29 cellular contexts compared by ENCODE assay signal in the genomic region with DNA sequence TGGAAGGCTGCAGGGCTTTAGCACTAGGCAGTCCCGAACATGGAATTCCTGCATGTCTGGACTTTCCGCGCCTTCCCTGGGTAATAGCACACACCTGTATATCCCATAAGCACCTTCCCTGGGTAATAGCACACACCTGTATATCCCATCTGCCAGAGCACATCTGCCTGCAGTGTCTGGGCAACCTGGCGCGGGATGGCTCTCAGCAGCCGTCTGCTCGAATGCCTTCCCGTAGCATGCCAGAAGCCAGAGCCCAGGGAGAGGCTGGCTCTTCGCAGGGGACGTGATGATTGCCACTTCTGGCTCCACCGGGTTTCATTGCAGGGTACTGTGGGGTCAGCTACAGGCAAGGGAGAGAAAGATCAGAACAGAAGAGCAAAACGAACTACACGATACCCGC. TPM values are rescaled to one million over a fixed set of nuclear protein-coding genes. Genes with fewer than 3 reads are reported as not detected.
DNase-seq lines count a peak whose midpoint lies in the region; FAIRE-seq and TF ChIP-seq lines count a peak whose summit lies in the region.
"Had no signal": no experiment of that assay in that cellular context is flagged by ENCODE, and none has a peak within 500 bp of the region (broad histone marks: within the 10 kb centered on the region; RNA-seq: fewer than 3 reads in every experiment).

No MANE protein-coding gene starts in this region.

- H3K27ac ChIP-seq in left ventricle myocardium inferior (replicated peaks) (peak overlapping the region; percentile 73), prostate gland (peak overlapping the region; percentile 46 to 72)
- H3K27ac ChIP-seq: gastroesophageal sphincter, GM23248, neutrophil, sigmoid colon, tibial artery had no signal

- WGBS in prostate gland = 68% methylated on average over 14 of the region's 14 CpGs

- DNase-seq in NCI-H2171 treated with DMSO at 0.1 percent for 48 hours (lab: John Stamatoyannopoulos, UW) (peak; percentile 96), SHP77 treated with DMSO at 0.1 percent for 48 hours (lab: John Stamatoyannopoulos, UW) (peak; percentile 31), left ventricle myocardium inferior (peak; percentile 47), prostate gland (ENCODE audit: low spot score) (no peak), D721Med (ENCODE audit: insufficient read length, low spot score) (no peak), middle frontal gyrus (ENCODE audit: extremely low spot score, low spot score) (no peak)
- no peak for DNase-seq in effector CD8-positive, alpha-beta T cell (lab: John Stamatoyannopoulos, UW)
- DNase-seq: activated CD4-positive, alpha-beta T cell treated with anti-CD3 and anti-CD28 coated beads, Interleukin-2, amount 10 ng/mL, durations not matched to agents 7 days and 5 days; activated CD8-positive, alpha-beta memory T cell treated with anti-CD3 and anti-CD28 coated beads, Interleukin-2, amount 10 ng/mL, durations not matched to agents 7 days and 5 days; activated T-cell treated with anti-CD3 and anti-CD28 coated beads, Interleukin-2, amount 50 U/mL, for 48 hours; body of pancreas; Calu3; GM23248; hypothalamus; IMR-90; mesendoderm; NCI-H1436 treated with DMSO at 0.1 percent for 48 hours; NCI-H2081 treated with DMSO at 0.1 percent for 48 hours; NCI-H774; sigmoid colon; stimulated activated CD4-positive, alpha-beta T cell treated with anti-CD3 and anti-CD28 coated beads, Interleukin-12 subunit alpha, Interleukin-12 subunit beta, amount 100 ng/mL, for 4 hours; stimulated activated CD4-positive, alpha-beta T cell treated with anti-CD3 and anti-CD28 coated beads, Interleukin-4, amount 100 ng/mL, for 1 hour; T1000; tibial artery had no signal

- H3K4me1 ChIP-seq in left ventricle myocardium inferior (peaks cover 62% of the 10 kb centered on the region), prostate gland (replicated peaks) (peaks cover 4% of the 10 kb centered on the region)
- H3K4me1 ChIP-seq: gastroesophageal sphincter, sigmoid colon, tibial artery had no signal

- intact Hi-C loops in left ventricle myocardium inferior (cut with micrococcal nuclease) = no loop called here
- intact Hi-C loops in prostate gland (cut with DNase I) = no loop called here

- TF ChIP-seq POLR2A in prostate gland (IDR thresholded peaks at IDR 0.05) = no peak

- FAIRE-seq in D721Med (lab: Jason Lieb, UNC) = no peak

- no peak overlapping the region for H3K4me3 ChIP-seq in left ventricle myocardium inferior
- H3K4me3 ChIP-seq in prostate gland = no peak overlapping the region
- H3K4me3 ChIP-seq: body of pancreas, gastroesophageal sphincter, GM23248, sigmoid colon, tibial artery had no signal

- no peak for TF ChIP-seq CTCF in left ventricle myocardium inferior (IDR thresholded peaks at IDR 0.05; ENCODE audit: borderline replicate concordance)
- TF ChIP-seq CTCF in prostate gland (IDR thresholded peaks at IDR 0.05) = no peak
- TF ChIP-seq CTCF in D721Med (IDR thresholded peaks at IDR 0.05; ENCODE audit: insufficient read depth, missing control alignments) = no peak

- no peaks in the 10 kb centered on the region for H3K9me3 ChIP-seq in left ventricle myocardium inferior (replicated peaks)
- H3K9me3 ChIP-seq in prostate gland = no peaks in the 10 kb centered on the region
- H3K9me3 ChIP-seq: body of pancreas, gastroesophageal sphincter, neutrophil, sigmoid colon, tibial artery had no signal

- H3K27me3 ChIP-seq in left ventricle myocardium inferior (ENCODE audit: low read depth) = no peaks in the 10 kb centered on the region
- no peaks in the 10 kb centered on the region for H3K27me3 ChIP-seq in prostate gland (replicated peaks; ENCODE audit: insufficient read depth)
- H3K27me3 ChIP-seq: body of pancreas, gastroesophageal sphincter, neutrophil, sigmoid colon, tibial artery had no signal

- H3K36me3 ChIP-seq in left ventricle myocardium inferior (peaks cover 96% of the 10 kb centered on the region), prostate gland (peaks cover 0 to 14% of the 10 kb centered on the region in 2 donors)

RNA-seq across cellular contexts. Expression of gene MBTPS1, which starts 21.3 kb away (rescaled TPM):
- total RNA-seq in left ventricle myocardium inferior (72.5 TPM), prostate gland (100 to 1,000 TPM in 1 of 2 donors, 10 to 100 TPM in 1; 79.0 to 133 TPM)

RNA-seq across cellular contexts. Expression of gene HSDL1, which starts 49.5 kb away (rescaled TPM):
- 23.8 TPM for total RNA-seq in left ventricle myocardium inferior
- 10 to 100 TPM; 12.0 to 17.3 TPM for total RNA-seq in prostate gland

RNA-seq across cellular contexts. Expression of gene DNAAF1, which starts 49.6 kb away (rescaled TPM):
- total RNA-seq in left ventricle myocardium inferior (0.14 TPM), prostate gland (1 to 10 TPM in 1 of 2 donors, under 1 TPM in 1; 0.32 to 8.2 TPM)
- total RNA-seq: activated CD8-positive, alpha-beta memory T cell treated with anti-CD3 and anti-CD28 coated beads, Interleukin-2, amount 10 ng/mL, durations not matched to agents 7 days and 5 days; Calu3; GM23248; IMR-90; LHCN-M2; RPMI7951 had no signal

RNA-seq across cellular contexts. Expression of gene SLC38A8, which starts 52.9 kb away (rescaled TPM):
- total RNA-seq in left ventricle myocardium inferior (not detected), prostate gland (not detected)
- total RNA-seq: activated CD4-positive, alpha-beta T cell treated with anti-CD3 and anti-CD28 coated beads, Interleukin-2, amount 10 ng/mL, durations not matched to agents 7 days and 5 days; activated CD8-positive, alpha-beta memory T cell treated with anti-CD3 and anti-CD28 coated beads, Interleukin-2, amount 10 ng/mL, durations not matched to agents 7 days and 5 days; body of pancreas; Calu3; gastroesophageal sphincter; GM23248; IMR-90; LHCN-M2; RPMI7951; sigmoid colon; WTC11 had no signal

Comparison
In these comparisons a context has a peak if more than half of its experiments do, and no peak if none do; other contexts are left out.
1. DNase-seq: peak in NCI-H2171 treated with DMSO at 0.1 percent for 48 hours (single experiment), SHP77 treated with DMSO at 0.1 percent for 48 hours (single experiment) and left ventricle myocardium inferior (single experiment); none in prostate gland (single experiment), effector CD8-positive, alpha-beta T cell (single experiment), D721Med (single experiment) and middle frontal gyrus (single experiment).